In the genomic region with DNA sequence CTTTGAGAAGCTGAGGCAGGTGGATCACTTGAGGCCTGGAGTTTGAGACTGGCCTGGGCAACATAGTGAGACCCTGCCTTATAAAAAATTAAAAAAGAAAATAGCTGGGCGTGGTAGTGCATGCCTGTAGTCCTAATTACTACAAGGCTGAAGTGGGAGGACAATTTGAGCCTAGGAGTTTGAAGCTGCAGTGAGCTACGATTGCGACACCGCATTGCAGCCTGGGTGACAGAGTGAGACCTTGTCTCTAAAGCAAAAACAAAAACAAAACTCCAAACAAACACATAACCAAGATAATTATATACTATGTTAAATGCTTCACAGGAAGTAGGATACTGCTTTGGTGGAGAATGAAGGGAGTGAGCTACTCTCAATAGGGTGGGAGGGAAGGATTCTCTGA, we compare ENCODE assay signal across 2 cellular contexts.
TF ChIP-seq lines count a peak whose summit lies in the region.

No MANE protein-coding gene starts in this region.

TF ChIP-seq in HepG2, 621 proteins besides CTCF, POLR2A, EP300 and RAD21:
- peak; percentile 76; the same call in 1 of the 2 replicates for TF ChIP-seq CEBPG (CRISPR knock-in tag; IDR thresholded peaks at IDR 0.05)
- TF ChIP-seq RARG (CRISPR knock-in tag; IDR thresholded peaks at IDR 0.05; ENCODE audit: low read depth), result no peak
- TF ChIP-seq CEBPB (IDR thresholded peaks at IDR 0.05; ENCODE audit: borderline replicate concordance, low read depth, low read length), result peak; percentile 92
- no peak for TF ChIP-seq ZNF160 (CRISPR knock-in tag; IDR thresholded peaks at IDR 0.05)

TF ChIP-seq in H1, 55 proteins besides CTCF, POLR2A, EP300 and RAD21:
- TF ChIP-seq CEBPB (IDR thresholded peaks at IDR 0.05; ENCODE audit: low read depth, low read length) (peak; percentile 41; the same call in 1 of the 2 replicates), JUN (IDR thresholded peaks at IDR 0.05; ENCODE audit: low read depth, low read length) (no peak)
